In genomic region chr1:28436211-28436769, GRCh38 we compare ENCODE assay signal across 1 cellular context.
TF ChIP-seq lines count a peak whose summit lies in the region.

No MANE protein-coding gene starts in this region.

TF ChIP-seq in K562, 482 proteins besides CTCF, POLR2A, EP300 and RAD21:
- peak; percentile 11 for TF ChIP-seq RBM25 (IDR thresholded peaks at IDR 0.05; ENCODE audit: low read depth, low read length, severe bottlenecking)
- TF ChIP-seq ILK (tag; IDR thresholded peaks at IDR 0.05; ENCODE audit: borderline replicate concordance, low read depth): no peak
